In genomic region chr17:82291582-82292250, GRCh38 we compare ENCODE assay signal across 8 cellular contexts. TPM values are rescaled to one million over a fixed set of nuclear protein-coding genes. Genes with fewer than 3 reads are reported as not detected.
A peak's percentile ranks its signal among the peaks of the same experiment; 100 is the strongest.
DNase-seq lines count a peak whose midpoint lies in the region; ATAC-seq and TF ChIP-seq lines count a peak whose summit lies in the region.

No MANE protein-coding gene starts in this region.

- H3K27ac ChIP-seq in RWPE2 (ENCODE audit: poor library complexity, severe bottlenecking): peak overlapping the region; percentile 99
- peak overlapping the region; percentile 90 to 98 for H3K27ac ChIP-seq in esophagus (ENCODE audit: low read depth in 2 of 2, low read length in 1 of 2)
- H3K27ac ChIP-seq in rectal smooth muscle tissue (ENCODE audit: low read depth, low read length): peak overlapping the region; percentile 100

- ATAC-seq in RWPE2 (ENCODE audit: low read depth): no peak
- no peak for ATAC-seq in GM19023 (IDR thresholded peaks at IDR 0.05; ENCODE audit: unreplicated experiment)

- DNase-seq in GM12864 (ENCODE audit: low read depth): no peak
- DNase-seq in RWPE2 (ENCODE audit: low spot score): no peak
- no peak for DNase-seq in globus pallidus (ENCODE audit: low spot score)
- no peak for DNase-seq in epidermal melanocyte (ENCODE audit: insufficient read length, low spot score)
- no peak for DNase-seq in mucosa of gallbladder (ENCODE audit: low spot score)

- H3K27me3 ChIP-seq in RWPE2 (ENCODE audit: insufficient read depth, poor library complexity, severe bottlenecking): no peaks in the 10 kb centered on the region
- no peaks in the 10 kb centered on the region for H3K27me3 ChIP-seq in esophagus (ENCODE audit: control insufficient read depth in 1 of 2, insufficient read depth in 2 of 2, low read length in 2 of 2)
- no peaks in the 10 kb centered on the region for H3K27me3 ChIP-seq in rectal smooth muscle tissue (ENCODE audit: control insufficient read depth, insufficient read depth, low read length)

- H3K9me3 ChIP-seq in RWPE2 (ENCODE audit: severe bottlenecking) (no peaks in the 10 kb centered on the region), esophagus (ENCODE audit: control insufficient read depth in 2 of 2, insufficient read depth in 1 of 2, low read depth in 1 of 2, low read length in 1 of 2) (no peaks in the 10 kb centered on the region)

- H3K4me3 ChIP-seq in GM12864 (ENCODE audit: low read depth, low read length) (peak overlapping the region; percentile 73), RWPE2 (ENCODE audit: severe bottlenecking) (peak overlapping the region; percentile 72), esophagus (ENCODE audit: low read depth in 1 of 2, low read length in 2 of 2) (peak overlapping the region; percentile 72 to 79), rectal smooth muscle tissue (ENCODE audit: low read length) (peak overlapping the region; percentile 83)

- peaks cover 5% of the 10 kb centered on the region; the same call in 1 of the 2 replicates for H3K36me3 ChIP-seq in RWPE2 (ENCODE audit: low read depth)
- H3K36me3 ChIP-seq in esophagus (ENCODE audit: control insufficient read depth in 2 of 2, insufficient read depth in 2 of 2, low read length in 1 of 2): no peaks in the 10 kb centered on the region
- no peaks in the 10 kb centered on the region for H3K36me3 ChIP-seq in rectal smooth muscle tissue (ENCODE audit: control insufficient read depth, insufficient read depth, low read length)

- peak overlapping the region; percentile 51 for H3K9ac ChIP-seq in rectal smooth muscle tissue (ENCODE audit: low read length)

- peaks cover 58% of the 10 kb centered on the region for H3K4me1 ChIP-seq in RWPE2 (ENCODE audit: insufficient read depth, poor library complexity, severe bottlenecking)
- peaks cover 0 to 16% of the 10 kb centered on the region in 2 donors for H3K4me1 ChIP-seq in esophagus (ENCODE audit: control insufficient read depth in 2 of 2, insufficient read depth in 2 of 2, low read length in 1 of 2)
- H3K4me1 ChIP-seq in rectal smooth muscle tissue (ENCODE audit: control insufficient read depth, insufficient read depth, low read length): peaks cover 24% of the 10 kb centered on the region

- TF ChIP-seq CTCF in GM12864 (IDR thresholded peaks at IDR 0.05; ENCODE audit: low read depth, low read length, missing control alignments) (no peak), RWPE2 (IDR thresholded peaks at IDR 0.05; ENCODE audit: poor library complexity, severe bottlenecking) (no peak)

- 85 to 87% methylated on average over 19 of the region's 19 CpGs for WGBS in esophagus, 2 donors

RNA-seq across cellular contexts. Expression of gene CSNK1D, which starts 18.2 kb away (rescaled TPM):
- 10 to 100 TPM; 63.7 to 79.6 TPM for polyA plus RNA-seq in esophagus
- total RNA-seq in mucosa of gallbladder: 161 TPM

RNA-seq across cellular contexts. Expression of gene CD7, which starts 25.7 kb away (rescaled TPM):
- polyA plus RNA-seq in esophagus: 1 to 10 TPM; 2.6 to 3.1 TPM
- 12.0 TPM for total RNA-seq in mucosa of gallbladder

RNA-seq across cellular contexts. Expression of gene SECTM1, which starts 41.9 kb away (rescaled TPM):
- 10 to 100 TPM in 1 of 2 donors, 1 to 10 TPM in 1; 2.2 to 10.8 TPM for polyA plus RNA-seq in esophagus
- total RNA-seq in mucosa of gallbladder: 8.5 TPM
